28 cellular contexts compared by ENCODE assay signal in genomic region chr21:44327603-44327974, GRCh38. TPM values are rescaled to one million over a fixed set of nuclear protein-coding genes. Genes with fewer than 3 reads are reported as not detected.
"Had no signal": no experiment of that assay in that cellular context is flagged by ENCODE, and none has a peak within 500 bp of the region (broad histone marks: within the 10 kb centered on the region; RNA-seq: fewer than 3 reads in every experiment).

No MANE protein-coding gene starts in this region.

- DNase-seq: activated CD4-positive, alpha-beta memory T cell treated with anti-CD3 and anti-CD28 coated beads for 36 hours; activated CD4-positive, alpha-beta T cell treated with anti-CD3 and anti-CD28 coated beads, Interleukin-2, amount 10 ng/mL, durations not matched to agents 7 days and 5 days; activated CD4-positive, CD25-positive, alpha-beta regulatory T cell; activated CD8-positive, alpha-beta memory T cell treated with anti-CD3 and anti-CD28 coated beads for 24 hours; activated gamma-delta T cell treated with Interleukin-2 at 50 U/mL for 16 hours; activated naive CD4-positive, alpha-beta T cell treated with anti-CD3 and anti-CD28 coated beads, Interleukin-2, amount 10 ng/mL, durations not matched to agents 7 days and 5 days; activated naive CD8-positive, alpha-beta T cell treated with anti-CD3 and anti-CD28 coated beads for 36 hours; activated T-cell treated with anti-CD3 and anti-CD28 coated beads, Interleukin-2, amount 50 U/mL, for 48 hours; brain microvascular endothelial cell; Kasumi-1; MV-4-11; NCI-H1105; NCI-H1436; NCI-H1694 treated with DMSO at 0.1 percent for 48 hours; NCI-H2029 treated with DMSO at 0.1 percent for 48 hours; NCI-H510A; NCI-H526 treated with DMSO at 0.1 percent for 48 hours; NCI-H82; Peyer's patch; SHP77; T1000 had no signal

- H3K9me3 Mint-ChIP-seq: activated CD4-positive, alpha-beta memory T cell treated with anti-CD3 and anti-CD28 coated beads for 36 hours; activated CD4-positive, alpha-beta T cell treated with anti-CD3 and anti-CD28 coated beads, Interleukin-2, amount 10 ng/mL, durations not matched to agents 7 days and 5 days; activated naive CD4-positive, alpha-beta T cell treated with anti-CD3 and anti-CD28 coated beads, Interleukin-2, amount 10 ng/mL, durations not matched to agents 7 days and 5 days; activated naive CD8-positive, alpha-beta T cell treated with anti-CD3 and anti-CD28 coated beads for 36 hours; activated T-helper 2 cell treated with anti-CD3 and anti-CD28 coated beads, Interferon-gamma antibody, Interleukin-2, Interleukin-4, amounts not matched to agents 10 μg/mL and 5 μg/mL and 100 μg/mL, durations not matched to agents 14 hours and 24 hours and 36 hours; T-helper 1 cell treated with Interleukin-12 subunit alpha and Interleukin-12 subunit beta and Interleukin-4 antibody, amounts not matched to agents 30 μg/mL and 1 μg/mL, for 36 hours had no signal

- H3K4me1 Mint-ChIP-seq: activated CD4-positive, alpha-beta T cell treated with anti-CD3 and anti-CD28 coated beads, Interleukin-2, amount 10 ng/mL, durations not matched to agents 7 days and 5 days; activated naive CD4-positive, alpha-beta T cell treated with anti-CD3 and anti-CD28 coated beads, Interleukin-2, amount 10 ng/mL, durations not matched to agents 7 days and 5 days; activated naive CD8-positive, alpha-beta T cell treated with anti-CD3 and anti-CD28 coated beads for 36 hours had no signal

- H3K27ac ChIP-seq: brain microvascular endothelial cell, cardiac muscle cell, Peyer's patch, RWPE1, SJSA1 had no signal

- H3K27me3 Mint-ChIP-seq: activated CD4-positive, alpha-beta memory T cell treated with anti-CD3 and anti-CD28 coated beads for 36 hours; activated CD4-positive, alpha-beta T cell treated with anti-CD3 and anti-CD28 coated beads, Interleukin-2, amount 10 ng/mL, durations not matched to agents 7 days and 5 days; activated naive CD4-positive, alpha-beta T cell treated with anti-CD3 and anti-CD28 coated beads, Interleukin-2, amount 10 ng/mL, durations not matched to agents 7 days and 5 days; activated naive CD8-positive, alpha-beta T cell treated with anti-CD3 and anti-CD28 coated beads for 36 hours had no signal

- H3K27ac Mint-ChIP-seq: activated CD4-positive, alpha-beta memory T cell treated with anti-CD3 and anti-CD28 coated beads for 36 hours; activated naive CD4-positive, alpha-beta T cell treated with anti-CD3 and anti-CD28 coated beads, Interleukin-2, amount 10 ng/mL, durations not matched to agents 7 days and 5 days; activated naive CD8-positive, alpha-beta T cell treated with anti-CD3 and anti-CD28 coated beads for 36 hours; activated T-helper 2 cell treated with anti-CD3 and anti-CD28 coated beads, Interferon-gamma antibody, Interleukin-2, Interleukin-4, amounts not matched to agents 10 μg/mL and 5 μg/mL and 100 μg/mL, durations not matched to agents 14 hours and 24 hours and 36 hours; T-helper 1 cell treated with Interleukin-12 subunit alpha and Interleukin-12 subunit beta and Interleukin-4 antibody, amounts not matched to agents 30 μg/mL and 1 μg/mL, for 36 hours had no signal

- H3K27me3 ChIP-seq: brain microvascular endothelial cell, cardiac muscle cell, Peyer's patch, SJSA1 had no signal

- ATAC-seq: SK-N-SH treated with all-trans-retinoic acid at 6 μM for 48 hours had no signal

- H3K4me3 Mint-ChIP-seq: activated CD4-positive, alpha-beta memory T cell treated with anti-CD3 and anti-CD28 coated beads for 36 hours; activated CD4-positive, alpha-beta T cell treated with anti-CD3 and anti-CD28 coated beads, Interleukin-2, amount 10 ng/mL, durations not matched to agents 7 days and 5 days; activated naive CD4-positive, alpha-beta T cell treated with anti-CD3 and anti-CD28 coated beads, Interleukin-2, amount 10 ng/mL, durations not matched to agents 7 days and 5 days; activated naive CD8-positive, alpha-beta T cell treated with anti-CD3 and anti-CD28 coated beads for 36 hours; T-helper 1 cell treated with Interleukin-12 subunit alpha and Interleukin-12 subunit beta and Interleukin-4 antibody, amounts not matched to agents 30 μg/mL and 1 μg/mL, for 36 hours had no signal

- H3K9me3 ChIP-seq: Peyer's patch, SJSA1 had no signal

- H3K36me3 Mint-ChIP-seq: activated naive CD4-positive, alpha-beta T cell treated with anti-CD3 and anti-CD28 coated beads, Interleukin-2, amount 10 ng/mL, durations not matched to agents 7 days and 5 days had no signal

- H3K4me1 ChIP-seq: Peyer's patch, SJSA1 had no signal

- H3K4me3 ChIP-seq: cardiac muscle cell, Peyer's patch, SJSA1 had no signal

RNA-seq across cellular contexts. Expression of gene TRPM2, which starts 25.8 kb away (rescaled TPM):
- total RNA-seq: cardiac muscle cell had no signal

RNA-seq across cellular contexts. Expression of gene AIRE, which starts 41.9 kb away (rescaled TPM):
- total RNA-seq: activated CD4-positive, alpha-beta memory T cell treated with anti-CD3 and anti-CD28 coated beads for 36 hours; activated naive CD8-positive, alpha-beta T cell treated with anti-CD3 and anti-CD28 coated beads for 36 hours; activated T-helper 2 cell treated with anti-CD3 and anti-CD28 coated beads, Interferon-gamma antibody, Interleukin-2, Interleukin-4, amounts not matched to agents 10 μg/mL and 5 μg/mL and 100 μg/mL, durations not matched to agents 14 hours and 24 hours and 36 hours; OCI-LY7; SJSA1 had no signal
